Comparison of ENCODE assay signal across 24 cellular contexts in genomic region chr15:75704263-75704615, GRCh38. TPM values are rescaled to one million over a fixed set of nuclear protein-coding genes. Genes with fewer than 3 reads are reported as not detected.
A peak's percentile ranks its signal among the peaks of the same experiment; 100 is the strongest.
DNase-seq lines count a peak whose midpoint lies in the region; ATAC-seq and TF ChIP-seq lines count a peak whose summit lies in the region.
"Had no signal": no experiment of that assay in that cellular context is flagged by ENCODE, and none has a peak within 500 bp of the region (broad histone marks: within the 10 kb centered on the region; RNA-seq: fewer than 3 reads in every experiment).

No MANE protein-coding gene starts in this region.

- no peak overlapping the region for H3K4me2 ChIP-seq in fibroblast of lung (ENCODE audit: extremely low read depth, insufficient read depth, low read length)
- peak overlapping the region; percentile 41 for H3K4me2 ChIP-seq in skeletal muscle satellite cell (ENCODE audit: low read length)
- H3K4me2 ChIP-seq: A549, neural progenitor cell had no signal

- H3K4me3 ChIP-seq in right atrium auricular region (no peak overlapping the region), fibroblast of lung (replicated peaks in 1 of 4; ENCODE audit: control extremely low read depth in 1 of 4, insufficient read depth in 1 of 4, low read depth in 3 of 4, low read length in 4 of 4) (no peak overlapping the region), skeletal muscle satellite cell (ENCODE audit: low read length) (no peak overlapping the region)
- H3K4me3 ChIP-seq: A549, HAP-1, neural progenitor cell, SK-N-MC had no signal

- no peak for TF ChIP-seq CTCF in right atrium auricular region (IDR thresholded peaks at IDR 0.05)
- TF ChIP-seq CTCF in fibroblast of lung (conservative IDR thresholded peaks at IDR 0.05 in 1 of 2, IDR thresholded peaks at IDR 0.05 in 1 of 2; ENCODE audit: low read depth in 1 of 2, low read length in 2 of 2) = no peak

- DNase-seq in right atrium auricular region (ENCODE audit: low spot score) = no peak
- DNase-seq in Right ventricle myocardium superior = no peak
- no peak for DNase-seq in fibroblast of lung (ENCODE audit: low read depth in 2 of 2)
- no peak for DNase-seq in NOMO-1 treated with dmso at 0.1 percent for 144 hours (lab: John Stamatoyannopoulos, UW; ENCODE audit: unreplicated experiment)
- no peak for DNase-seq in activated naive CD4-positive, alpha-beta T cell (lab: John Stamatoyannopoulos, UW)
- DNase-seq: activated CD4-positive, CD25-positive, alpha-beta regulatory T cell; activated CD8-positive, alpha-beta T cell treated with anti-CD3 and anti-CD28 coated beads, Interleukin-2, amount 10 ng/mL, durations not matched to agents 7 days and 5 days; activated naive CD4-positive, alpha-beta T cell treated with anti-CD3 and anti-CD28 coated beads for 36 hours; activated T-cell treated with anti-CD3 and anti-CD28 coated beads, Interleukin-2, amount 50 U/mL, for 24 hours; endodermal cell; NCI-H1417 treated with DMSO at 0.1 percent for 48 hours; NCI-H2171 treated with DMSO at 0.1 percent for 48 hours; NCI-H748 treated with DMSO at 0.1 percent for 48 hours; T-helper 9 cell had no signal

- intact Hi-C loops in Right ventricle myocardium superior (cut with DNase I) = no loop called here

- H3K4me1 ChIP-seq in right atrium auricular region (peaks cover 0 to 73% of the 10 kb centered on the region in 2 donors), fibroblast of lung (ENCODE audit: control insufficient read depth, extremely low read depth, insufficient read depth, low read length) (peaks cover 44% of the 10 kb centered on the region), skeletal muscle satellite cell (ENCODE audit: control insufficient read depth, insufficient read depth, low read length) (peaks cover 39% of the 10 kb centered on the region)
- H3K4me1 ChIP-seq: HAP-1, neural progenitor cell had no signal

- H3K27ac ChIP-seq in right atrium auricular region = peak overlapping the region; percentile 79 to 97
- H3K27ac ChIP-seq in fibroblast of lung (ENCODE audit: insufficient read depth, low read length) = peak overlapping the region; percentile 61
- H3K27ac ChIP-seq: neural progenitor cell, SK-N-MC had no signal

- H3K36me3 ChIP-seq in right atrium auricular region = no peaks in the 10 kb centered on the region
- H3K36me3 ChIP-seq in fibroblast of lung (ENCODE audit: control insufficient read depth, insufficient read depth, low read length) = peaks cover 2% of the 10 kb centered on the region
- H3K36me3 ChIP-seq in skeletal muscle satellite cell (ENCODE audit: insufficient read depth, low read length) = no peaks in the 10 kb centered on the region
- H3K36me3 ChIP-seq: HAP-1, neural progenitor cell had no signal

- ATAC-seq in Right ventricle myocardium superior (ENCODE audit: poor library complexity) (no peak), GM18873 (IDR thresholded peaks at IDR 0.05; ENCODE audit: low FRiP score, unreplicated experiment) (no peak), HG02763 (IDR thresholded peaks at IDR 0.05; ENCODE audit: unreplicated experiment) (no peak)
- ATAC-seq: activated CD8-positive, alpha-beta T cell treated with anti-CD3 and anti-CD28 coated beads, Interleukin-2, amount 10 ng/mL, durations not matched to agents 7 days and 5 days; HepG2; stimulated activated memory B cell treated with anti-CD40 and anti-IgM and Interleukin-4, amounts not matched to agents 10 μg/mL and 1 μg/mL and 100 μg/mL, for 72 hours had no signal

- H4K20me1 ChIP-seq in fibroblast of lung (ENCODE audit: control insufficient read depth, extremely low read depth, insufficient read depth, low read length) = no peaks in the 10 kb centered on the region

- H3K9me3 ChIP-seq in right atrium auricular region = no peaks in the 10 kb centered on the region
- no peaks in the 10 kb centered on the region for H3K9me3 ChIP-seq in fibroblast of lung (ENCODE audit: control insufficient read depth, insufficient read depth, low read depth, low read length)
- no peaks in the 10 kb centered on the region for H3K9me3 ChIP-seq in skeletal muscle satellite cell (replicated peaks; ENCODE audit: low read length)
- H3K9me3 ChIP-seq: A549, HAP-1 had no signal

- H2AFZ ChIP-seq in fibroblast of lung (ENCODE audit: low read length) = no peak overlapping the region
- H2AFZ ChIP-seq: neural progenitor cell had no signal

- H3K79me2 ChIP-seq in fibroblast of lung (ENCODE audit: control insufficient read depth, insufficient read depth, low read length) = peaks cover 34% of the 10 kb centered on the region

- H3K9ac ChIP-seq in fibroblast of lung (ENCODE audit: insufficient read depth, low read length) = no peak overlapping the region
- H3K9ac ChIP-seq in skeletal muscle satellite cell (ENCODE audit: low read depth, low read length) = peak overlapping the region; percentile 60
- H3K9ac ChIP-seq: neural progenitor cell had no signal

- no peaks in the 10 kb centered on the region for H3K27me3 ChIP-seq in right atrium auricular region
- no peaks in the 10 kb centered on the region for H3K27me3 ChIP-seq in fibroblast of lung (ENCODE audit: control insufficient read depth, insufficient read depth, low read length)
- no peaks in the 10 kb centered on the region for H3K27me3 ChIP-seq in skeletal muscle satellite cell (ENCODE audit: control insufficient read depth, insufficient read depth, low read length)
- H3K27me3 ChIP-seq: neural progenitor cell had no signal

RNA-seq across cellular contexts. Expression of gene CSPG4, which starts 8.4 kb away (rescaled TPM):
- total RNA-seq in right atrium auricular region = 10 to 100 TPM; 32.6 to 55.6 TPM
- 5.2 TPM for total RNA-seq in Right ventricle myocardium superior
- total RNA-seq in fibroblast of lung = 26.5 and 109 TPM in 2 replicates
- polyA plus RNA-seq in fibroblast of lung = 14.5 and 23.1 TPM in 2 replicates
- polyA plus RNA-seq in fibroblast of lung (2012) = 47.8 and 91.2 TPM in 2 replicates
- 130 and 217 TPM in 2 replicates for polyA minus RNA-seq in fibroblast of lung (ENCODE audit: low replicate concordance)
- 7.6 and 13.1 TPM in 2 replicates for total RNA-seq in skeletal muscle satellite cell (2012; rRNA removed)
- total RNA-seq: activated CD8-positive, alpha-beta T cell treated with anti-CD3 and anti-CD28 coated beads, Interleukin-2, amount 10 ng/mL, durations not matched to agents 7 days and 5 days; activated naive CD4-positive, alpha-beta T cell treated with anti-CD3 and anti-CD28 coated beads for 36 hours had no signal
- polyA plus RNA-seq: CD14-positive monocyte had no signal

RNA-seq across cellular contexts. Expression of gene SNX33, which starts 56.5 kb away (rescaled TPM):
- total RNA-seq in right atrium auricular region (10 to 100 TPM; 10.3 to 20.5 TPM), Right ventricle myocardium superior (12.4 TPM), fibroblast of lung (19.5 and 24.6 TPM in 2 replicates)
- 16.1 and 17.5 TPM in 2 replicates for polyA plus RNA-seq in fibroblast of lung
- 20.9 and 26.8 TPM in 2 replicates for polyA plus RNA-seq in fibroblast of lung (2012)
- 58.1 and 71.4 TPM in 2 replicates for polyA minus RNA-seq in fibroblast of lung (ENCODE audit: low replicate concordance)
- 15.2 and 16.8 TPM in 2 replicates for total RNA-seq in skeletal muscle satellite cell (2012; rRNA removed)
